Comparison of ENCODE assay signal across 1 cellular context in genomic region chr17:75633484-75634375, GRCh38.
TF ChIP-seq lines count a peak whose summit lies in the region.

No MANE protein-coding gene starts in this region.

TF ChIP-seq in HepG2, 621 proteins besides CTCF, POLR2A, EP300 and RAD21 (continued from another document and continues in another):
- TF ChIP-seq TERF1 (CRISPR knock-in tag; IDR thresholded peaks at IDR 0.05) (no peak), NONO (IDR thresholded peaks at IDR 0.05) (no peak), NONO (CRISPR knock-in tag; conservative IDR thresholded peaks at IDR 0.05) (peak; percentile 59; the same call in 1 of the 2 replicates), ZNF891 (CRISPR knock-in tag; IDR thresholded peaks at IDR 0.05) (no peak), HMGA1 (CRISPR knock-in tag; conservative IDR thresholded peaks at IDR 0.05) (no peak), SALL1 (CRISPR knock-in tag; IDR thresholded peaks at IDR 0.05) (peak; percentile 75), KDM2A (CRISPR knock-in tag; IDR thresholded peaks at IDR 0.05; ENCODE audit: borderline replicate concordance, low read depth) (no peak), DNMT1 (CRISPR knock-in tag; IDR thresholded peaks at IDR 0.05) (peak; percentile 85; the same call in 1 of the 2 replicates), ZFP37 (CRISPR knock-in tag; IDR thresholded peaks at IDR 0.05; ENCODE audit: borderline replicate concordance) (peak; percentile 32; the same call in 1 of the 2 replicates), ZC3H4 (CRISPR knock-in tag; IDR thresholded peaks at IDR 0.05; ENCODE audit: borderline replicate concordance) (no peak), TIGD3 (CRISPR knock-in tag; IDR thresholded peaks at IDR 0.05; ENCODE audit: borderline replicate concordance) (0 out of 2 replicates have a peak, but pooled peaks have one; percentile 22), USF2 (IDR thresholded peaks at IDR 0.05; ENCODE audit: low read depth, low read length) (no peak), USF2 (CRISPR knock-in tag; IDR thresholded peaks at IDR 0.05; ENCODE audit: borderline replicate concordance) (no peak), KDM4B (CRISPR knock-in tag; IDR thresholded peaks at IDR 0.05) (no peak), ZNF234 (CRISPR knock-in tag; conservative IDR thresholded peaks at IDR 0.05) (no peak), THAP7 (CRISPR knock-in tag; IDR thresholded peaks at IDR 0.05) (no peak), RFXANK (CRISPR knock-in tag; IDR thresholded peaks at IDR 0.05) (no peak), ZNF780A (CRISPR knock-in tag; IDR thresholded peaks at IDR 0.05) (no peak), ZNF766 (CRISPR knock-in tag; IDR thresholded peaks at IDR 0.05; ENCODE audit: borderline replicate concordance) (0 out of 2 replicates have a peak, but pooled peaks have one; percentile 63), ZSCAN22 (CRISPR knock-in tag; IDR thresholded peaks at IDR 0.05) (no peak), SP5 (CRISPR knock-in tag; IDR thresholded peaks at IDR 0.05; ENCODE audit: borderline replicate concordance, low read depth) (no peak), CC2D1A (CRISPR knock-in tag; IDR thresholded peaks at IDR 0.05) (no peak), TBX2 (CRISPR knock-in tag; IDR thresholded peaks at IDR 0.05; ENCODE audit: borderline replicate concordance) (no peak), ZNF30 (CRISPR knock-in tag; IDR thresholded peaks at IDR 0.05) (no peak), PHF8 (CRISPR knock-in tag; IDR thresholded peaks at IDR 0.05) (no peak), ZNF747 (CRISPR knock-in tag; IDR thresholded peaks at IDR 0.05; ENCODE audit: borderline replicate concordance) (no peak), ATF3 (CRISPR knock-in tag; IDR thresholded peaks at IDR 0.05) (no peak), HBP1 (CRISPR knock-in tag; IDR thresholded peaks at IDR 0.05; ENCODE audit: low read depth) (0 out of 2 replicates have a peak, but pooled peaks have one; percentile 18), RBAK (CRISPR knock-in tag; IDR thresholded peaks at IDR 0.05) (peak; percentile 65; the same call in 1 of the 2 replicates), NFIC (IDR thresholded peaks at IDR 0.05; ENCODE audit: low read length) (no peak), MED1 (CRISPR knock-in tag; IDR thresholded peaks at IDR 0.05) (peak; percentile 18; the same call in 1 of the 2 replicates), ZNF800 (CRISPR knock-in tag; IDR thresholded peaks at IDR 0.05) (0 out of 2 replicates have a peak, but pooled peaks have one; percentile 31), GZF1 (CRISPR knock-in tag; IDR thresholded peaks at IDR 0.05) (no peak), ZNF501 (CRISPR knock-in tag; IDR thresholded peaks at IDR 0.05) (0 out of 2 replicates have a peak, but pooled peaks have one; percentile 28), SOX13 (IDR thresholded peaks at IDR 0.05) (no peak), SOX13 (CRISPR knock-in tag; conservative IDR thresholded peaks at IDR 0.05 in 1 of 2, IDR thresholded peaks at IDR 0.05 in 1 of 2) (no peak), ZNF207 (IDR thresholded peaks at IDR 0.05; ENCODE audit: borderline replicate concordance) (no peak), NCOA1 (CRISPR knock-in tag; IDR thresholded peaks at IDR 0.05) (no peak), SYNCRIP (IDR thresholded peaks at IDR 0.05; ENCODE audit: insufficient read depth, low read depth, low read length) (no peak), GATAD2A (CRISPR knock-in tag; IDR thresholded peaks at IDR 0.05) (0 out of 2 replicates have a peak, but pooled peaks have one; percentile 45), GPN1 (CRISPR knock-in tag; IDR thresholded peaks at IDR 0.05; ENCODE audit: borderline replicate concordance) (no peak), ZNF644 (CRISPR knock-in tag; IDR thresholded peaks at IDR 0.05; ENCODE audit: low read depth) (no peak), ZNF124 (CRISPR knock-in tag; IDR thresholded peaks at IDR 0.05) (0 out of 2 replicates have a peak, but pooled peaks have one; percentile 65), SIX4 (CRISPR knock-in tag; IDR thresholded peaks at IDR 0.05) (peak; percentile 100), HES4 (CRISPR knock-in tag; IDR thresholded peaks at IDR 0.05; ENCODE audit: borderline replicate concordance) (no peak), ARID2 (CRISPR knock-in tag; IDR thresholded peaks at IDR 0.05; ENCODE audit: borderline replicate concordance) (no peak), RAD51 (IDR thresholded peaks at IDR 0.05; ENCODE audit: borderline replicate concordance) (no peak), ZNF468 (CRISPR knock-in tag; IDR thresholded peaks at IDR 0.05) (no peak), XBP1 (CRISPR knock-in tag; IDR thresholded peaks at IDR 0.05) (no peak)
- TF ChIP-seq, protein P1, sequence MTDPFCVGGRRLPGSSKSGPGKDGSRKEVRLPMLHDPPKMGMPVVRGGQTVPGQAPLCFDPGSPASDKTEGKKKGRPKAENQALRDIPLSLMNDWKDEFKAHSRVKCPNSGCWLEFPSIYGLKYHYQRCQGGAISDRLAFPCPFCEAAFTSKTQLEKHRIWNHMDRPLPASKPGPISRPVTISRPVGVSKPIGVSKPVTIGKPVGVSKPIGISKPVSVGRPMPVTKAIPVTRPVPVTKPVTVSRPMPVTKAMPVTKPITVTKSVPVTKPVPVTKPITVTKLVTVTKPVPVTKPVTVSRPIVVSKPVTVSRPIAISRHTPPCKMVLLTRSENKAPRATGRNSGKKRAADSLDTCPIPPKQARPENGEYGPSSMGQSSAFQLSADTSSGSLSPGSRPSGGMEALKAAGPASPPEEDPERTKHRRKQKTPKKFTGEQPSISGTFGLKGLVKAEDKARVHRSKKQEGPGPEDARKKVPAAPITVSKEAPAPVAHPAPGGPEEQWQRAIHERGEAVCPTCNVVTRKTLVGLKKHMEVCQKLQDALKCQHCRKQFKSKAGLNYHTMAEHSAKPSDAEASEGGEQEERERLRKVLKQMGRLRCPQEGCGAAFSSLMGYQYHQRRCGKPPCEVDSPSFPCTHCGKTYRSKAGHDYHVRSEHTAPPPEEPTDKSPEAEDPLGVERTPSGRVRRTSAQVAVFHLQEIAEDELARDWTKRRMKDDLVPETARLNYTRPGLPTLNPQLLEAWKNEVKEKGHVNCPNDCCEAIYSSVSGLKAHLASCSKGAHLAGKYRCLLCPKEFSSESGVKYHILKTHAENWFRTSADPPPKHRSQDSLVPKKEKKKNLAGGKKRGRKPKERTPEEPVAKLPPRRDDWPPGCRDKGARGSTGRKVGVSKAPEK (CRISPR knock-in tag; IDR thresholded peaks at IDR 0.05; ENCODE audit: borderline replicate concordance): peak; percentile 27; the same call in 1 of the 2 replicates
- TF ChIP-seq, protein P2, sequence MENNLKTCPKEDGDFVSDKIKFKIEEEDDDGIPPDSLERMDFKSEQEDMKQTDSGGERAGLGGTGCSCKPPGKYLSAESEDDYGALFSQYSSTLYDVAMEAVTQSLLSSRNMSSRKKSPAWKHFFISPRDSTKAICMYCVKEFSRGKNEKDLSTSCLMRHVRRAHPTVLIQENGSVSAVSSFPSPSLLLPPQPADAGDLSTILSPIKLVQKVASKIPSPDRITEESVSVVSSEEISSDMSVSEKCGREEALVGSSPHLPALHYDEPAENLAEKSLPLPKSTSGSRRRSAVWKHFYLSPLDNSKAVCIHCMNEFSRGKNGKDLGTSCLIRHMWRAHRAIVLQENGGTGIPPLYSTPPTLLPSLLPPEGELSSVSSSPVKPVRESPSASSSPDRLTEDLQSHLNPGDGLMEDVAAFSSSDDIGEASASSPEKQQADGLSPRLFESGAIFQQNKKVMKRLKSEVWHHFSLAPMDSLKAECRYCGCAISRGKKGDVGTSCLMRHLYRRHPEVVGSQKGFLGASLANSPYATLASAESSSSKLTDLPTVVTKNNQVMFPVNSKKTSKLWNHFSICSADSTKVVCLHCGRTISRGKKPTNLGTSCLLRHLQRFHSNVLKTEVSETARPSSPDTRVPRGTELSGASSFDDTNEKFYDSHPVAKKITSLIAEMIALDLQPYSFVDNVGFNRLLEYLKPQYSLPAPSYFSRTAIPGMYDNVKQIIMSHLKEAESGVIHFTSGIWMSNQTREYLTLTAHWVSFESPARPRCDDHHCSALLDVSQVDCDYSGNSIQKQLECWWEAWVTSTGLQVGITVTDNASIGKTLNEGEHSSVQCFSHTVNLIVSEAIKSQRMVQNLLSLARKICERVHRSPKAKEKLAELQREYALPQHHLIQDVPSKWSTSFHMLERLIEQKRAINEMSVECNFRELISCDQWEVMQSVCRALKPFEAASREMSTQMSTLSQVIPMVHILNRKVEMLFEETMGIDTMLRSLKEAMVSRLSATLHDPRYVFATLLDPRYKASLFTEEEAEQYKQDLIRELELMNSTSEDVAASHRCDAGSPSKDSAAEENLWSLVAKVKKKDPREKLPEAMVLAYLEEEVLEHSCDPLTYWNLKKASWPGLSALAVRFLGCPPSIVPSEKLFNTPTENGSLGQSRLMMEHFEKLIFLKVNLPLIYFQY (CRISPR knock-in tag; IDR thresholded peaks at IDR 0.05; ENCODE audit: borderline replicate concordance): no peak
- TF ChIP-seq, protein P3, sequence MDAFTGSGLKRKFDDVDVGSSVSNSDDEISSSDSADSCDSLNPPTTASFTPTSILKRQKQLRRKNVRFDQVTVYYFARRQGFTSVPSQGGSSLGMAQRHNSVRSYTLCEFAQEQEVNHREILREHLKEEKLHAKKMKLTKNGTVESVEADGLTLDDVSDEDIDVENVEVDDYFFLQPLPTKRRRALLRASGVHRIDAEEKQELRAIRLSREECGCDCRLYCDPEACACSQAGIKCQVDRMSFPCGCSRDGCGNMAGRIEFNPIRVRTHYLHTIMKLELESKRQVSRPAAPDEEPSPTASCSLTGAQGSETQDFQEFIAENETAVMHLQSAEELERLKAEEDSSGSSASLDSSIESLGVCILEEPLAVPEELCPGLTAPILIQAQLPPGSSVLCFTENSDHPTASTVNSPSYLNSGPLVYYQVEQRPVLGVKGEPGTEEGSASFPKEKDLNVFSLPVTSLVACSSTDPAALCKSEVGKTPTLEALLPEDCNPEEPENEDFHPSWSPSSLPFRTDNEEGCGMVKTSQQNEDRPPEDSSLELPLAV (CRISPR knock-in tag; conservative IDR thresholded peaks at IDR 0.05; ENCODE audit: low read depth): no peak
